In genomic region chr6:52365317-52365716, GRCh38 we compare ENCODE assay signal across 20 cellular contexts.
"Had no signal": no experiment of that assay in that cellular context is flagged by ENCODE, and none has a peak within 500 bp of the region (broad histone marks: within the 10 kb centered on the region; RNA-seq: fewer than 3 reads in every experiment).

No MANE protein-coding gene starts in this region.

- H3K36me3 ChIP-seq: brain microvascular endothelial cell, gastrocnemius medialis, suprapubic skin had no signal

- H3K4me3 Mint-ChIP-seq: activated B cell treated with CpG ODN at 0.5 μM for 24 hours; activated naive CD4-positive, alpha-beta T cell treated with anti-CD3 and anti-CD28 coated beads, Interleukin-2, amount 10 ng/mL, durations not matched to agents 7 days and 5 days; central memory CD8-positive, alpha-beta T cell; natural killer cell treated with Interleukin-12 subunit alpha and Interleukin-12 subunit beta and Interleukin-15 and Interleukin-18, amount 100 ng/mL, for 72 hours had no signal

- H3K9me3 Mint-ChIP-seq: activated B cell treated with CpG ODN at 0.5 μM for 24 hours; activated CD8-positive, alpha-beta T cell treated with anti-CD3 and anti-CD28 coated beads for 36 hours; activated naive CD4-positive, alpha-beta T cell treated with anti-CD3 and anti-CD28 coated beads, Interleukin-2, amount 10 ng/mL, durations not matched to agents 7 days and 5 days; activated T-cell treated with anti-CD3 and anti-CD28 coated beads, Interleukin-2, amount 50 U/mL, for 4 hours; central memory CD8-positive, alpha-beta T cell; natural killer cell treated with Interleukin-12 subunit alpha and Interleukin-12 subunit beta and Interleukin-15 and Interleukin-18, amount 100 ng/mL, for 72 hours had no signal

- H3K27ac ChIP-seq: brain microvascular endothelial cell, coronary artery, gastrocnemius medialis, heart left ventricle, suprapubic skin, upper lobe of left lung had no signal

- H3K27me3 ChIP-seq: brain microvascular endothelial cell, heart left ventricle, upper lobe of left lung had no signal

- H3K4me1 ChIP-seq: gastrocnemius medialis had no signal

- H3K9me3 ChIP-seq: gastrocnemius medialis, heart left ventricle, SK-N-SH, suprapubic skin, upper lobe of left lung had no signal

- H3K27ac Mint-ChIP-seq: activated B cell treated with CpG ODN at 0.5 μM for 24 hours; activated CD8-positive, alpha-beta T cell treated with anti-CD3 and anti-CD28 coated beads for 36 hours; activated naive CD4-positive, alpha-beta T cell treated with anti-CD3 and anti-CD28 coated beads, Interleukin-2, amount 10 ng/mL, durations not matched to agents 7 days and 5 days; natural killer cell treated with Interleukin-12 subunit alpha and Interleukin-12 subunit beta and Interleukin-15 and Interleukin-18, amount 100 ng/mL, for 72 hours had no signal

- H3K27me3 Mint-ChIP-seq: activated B cell treated with CpG ODN at 0.5 μM for 24 hours; activated CD8-positive, alpha-beta T cell treated with anti-CD3 and anti-CD28 coated beads for 36 hours; central memory CD8-positive, alpha-beta T cell; natural killer cell treated with Interleukin-12 subunit alpha and Interleukin-12 subunit beta and Interleukin-15 and Interleukin-18, amount 100 ng/mL, for 72 hours had no signal

- DNase-seq: activated B cell treated with CpG ODN at 0.5 μM for 24 hours; activated CD4-positive, alpha-beta T cell treated with anti-CD3 and anti-CD28 coated beads for 4 hours; activated CD8-positive, alpha-beta memory T cell treated with anti-CD3 and anti-CD28 coated beads, Interleukin-2, amount 50 U/mL, for 4 hours; activated CD8-positive, alpha-beta T cell treated with anti-CD3 and anti-CD28 coated beads for 36 hours; activated effector memory CD4-positive, alpha-beta T cell treated with Interleukin-2 at 50 U/mL for 16 hours; activated naive CD4-positive, alpha-beta T cell treated with anti-CD3 and anti-CD28 coated beads, Interleukin-2, amount 10 ng/mL, durations not matched to agents 7 days and 5 days; activated T-cell treated with anti-CD3 and anti-CD28 coated beads, Interleukin-2, amount 50 U/mL, for 4 hours; brain microvascular endothelial cell; gastrocnemius medialis; heart left ventricle; mesendoderm; posterior cingulate gyrus; SK-N-SH; stimulated activated naive CD8-positive, alpha-beta T cell treated with anti-CD3 and anti-CD28 coated beads, Interleukin-15, Interleukin-2, amounts not matched to agents 100 U/mL and 50 U/mL, for 24 hours; T-helper 9 cell; upper lobe of left lung had no signal

- H3K36me3 Mint-ChIP-seq: natural killer cell treated with Interleukin-12 subunit alpha and Interleukin-12 subunit beta and Interleukin-15 and Interleukin-18, amount 100 ng/mL, for 72 hours had no signal

- H3K4me3 ChIP-seq: coronary artery, gastrocnemius medialis, heart left ventricle, suprapubic skin, upper lobe of left lung had no signal
